Comparison of ENCODE assay signal across 2 cellular contexts in the genomic region with DNA sequence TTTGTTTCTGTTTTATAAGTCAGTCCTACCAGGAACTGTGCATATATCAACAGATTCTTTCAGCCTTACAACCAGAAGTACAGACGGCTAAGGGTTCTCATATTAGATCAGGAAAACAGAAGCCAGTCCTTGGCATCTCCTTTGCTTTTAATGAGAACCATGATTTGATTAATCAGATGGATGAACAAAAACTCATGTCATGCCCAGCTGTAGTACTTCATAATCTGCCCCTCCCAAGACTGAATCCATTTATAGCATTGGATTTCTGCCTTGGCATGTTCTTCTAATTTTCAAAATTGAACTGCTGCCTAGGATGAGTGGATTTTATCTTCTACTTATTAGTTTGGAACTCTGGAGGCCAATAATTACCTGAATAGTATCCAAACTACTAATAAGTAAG.
A peak's percentile ranks its signal among the peaks of the same experiment; 100 is the strongest.
TF ChIP-seq lines count a peak whose summit lies in the region.

No MANE protein-coding gene starts in this region.

TF ChIP-seq in SK-N-SH treated with all-trans-retinoic acid at 6 μM for 48 hours, 23 proteins besides CTCF, POLR2A, EP300 and RAD21 (continued from another document):
- TF ChIP-seq, protein P1, sequence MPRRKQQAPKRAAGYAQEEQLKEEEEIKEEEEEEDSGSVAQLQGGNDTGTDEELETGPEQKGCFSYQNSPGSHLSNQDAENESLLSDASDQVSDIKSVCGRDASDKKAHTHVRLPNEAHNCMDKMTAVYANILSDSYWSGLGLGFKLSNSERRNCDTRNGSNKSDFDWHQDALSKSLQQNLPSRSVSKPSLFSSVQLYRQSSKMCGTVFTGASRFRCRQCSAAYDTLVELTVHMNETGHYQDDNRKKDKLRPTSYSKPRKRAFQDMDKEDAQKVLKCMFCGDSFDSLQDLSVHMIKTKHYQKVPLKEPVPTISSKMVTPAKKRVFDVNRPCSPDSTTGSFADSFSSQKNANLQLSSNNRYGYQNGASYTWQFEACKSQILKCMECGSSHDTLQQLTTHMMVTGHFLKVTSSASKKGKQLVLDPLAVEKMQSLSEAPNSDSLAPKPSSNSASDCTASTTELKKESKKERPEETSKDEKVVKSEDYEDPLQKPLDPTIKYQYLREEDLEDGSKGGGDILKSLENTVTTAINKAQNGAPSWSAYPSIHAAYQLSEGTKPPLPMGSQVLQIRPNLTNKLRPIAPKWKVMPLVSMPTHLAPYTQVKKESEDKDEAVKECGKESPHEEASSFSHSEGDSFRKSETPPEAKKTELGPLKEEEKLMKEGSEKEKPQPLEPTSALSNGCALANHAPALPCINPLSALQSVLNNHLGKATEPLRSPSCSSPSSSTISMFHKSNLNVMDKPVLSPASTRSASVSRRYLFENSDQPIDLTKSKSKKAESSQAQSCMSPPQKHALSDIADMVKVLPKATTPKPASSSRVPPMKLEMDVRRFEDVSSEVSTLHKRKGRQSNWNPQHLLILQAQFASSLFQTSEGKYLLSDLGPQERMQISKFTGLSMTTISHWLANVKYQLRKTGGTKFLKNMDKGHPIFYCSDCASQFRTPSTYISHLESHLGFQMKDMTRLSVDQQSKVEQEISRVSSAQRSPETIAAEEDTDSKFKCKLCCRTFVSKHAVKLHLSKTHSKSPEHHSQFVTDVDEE (CRISPR knock-in tag; IDR thresholded peaks at IDR 0.05), result no peak
- TF ChIP-seq ZNF565 (CRISPR knock-in tag; conservative IDR thresholded peaks at IDR 0.05; ENCODE audit: low read depth) (no peak), ISL1 (CRISPR knock-in tag; IDR thresholded peaks at IDR 0.05) (peak; percentile 66)
TF ChIP-seq in SK-N-SH treated with all-trans-retinoic acid at 6 μM for 48 hours: peak in this region for 2.

TF ChIP-seq in SK-N-SH, 30 proteins besides CTCF, POLR2A, EP300 and RAD21 (continued from another document):
- TF ChIP-seq, protein P2, sequence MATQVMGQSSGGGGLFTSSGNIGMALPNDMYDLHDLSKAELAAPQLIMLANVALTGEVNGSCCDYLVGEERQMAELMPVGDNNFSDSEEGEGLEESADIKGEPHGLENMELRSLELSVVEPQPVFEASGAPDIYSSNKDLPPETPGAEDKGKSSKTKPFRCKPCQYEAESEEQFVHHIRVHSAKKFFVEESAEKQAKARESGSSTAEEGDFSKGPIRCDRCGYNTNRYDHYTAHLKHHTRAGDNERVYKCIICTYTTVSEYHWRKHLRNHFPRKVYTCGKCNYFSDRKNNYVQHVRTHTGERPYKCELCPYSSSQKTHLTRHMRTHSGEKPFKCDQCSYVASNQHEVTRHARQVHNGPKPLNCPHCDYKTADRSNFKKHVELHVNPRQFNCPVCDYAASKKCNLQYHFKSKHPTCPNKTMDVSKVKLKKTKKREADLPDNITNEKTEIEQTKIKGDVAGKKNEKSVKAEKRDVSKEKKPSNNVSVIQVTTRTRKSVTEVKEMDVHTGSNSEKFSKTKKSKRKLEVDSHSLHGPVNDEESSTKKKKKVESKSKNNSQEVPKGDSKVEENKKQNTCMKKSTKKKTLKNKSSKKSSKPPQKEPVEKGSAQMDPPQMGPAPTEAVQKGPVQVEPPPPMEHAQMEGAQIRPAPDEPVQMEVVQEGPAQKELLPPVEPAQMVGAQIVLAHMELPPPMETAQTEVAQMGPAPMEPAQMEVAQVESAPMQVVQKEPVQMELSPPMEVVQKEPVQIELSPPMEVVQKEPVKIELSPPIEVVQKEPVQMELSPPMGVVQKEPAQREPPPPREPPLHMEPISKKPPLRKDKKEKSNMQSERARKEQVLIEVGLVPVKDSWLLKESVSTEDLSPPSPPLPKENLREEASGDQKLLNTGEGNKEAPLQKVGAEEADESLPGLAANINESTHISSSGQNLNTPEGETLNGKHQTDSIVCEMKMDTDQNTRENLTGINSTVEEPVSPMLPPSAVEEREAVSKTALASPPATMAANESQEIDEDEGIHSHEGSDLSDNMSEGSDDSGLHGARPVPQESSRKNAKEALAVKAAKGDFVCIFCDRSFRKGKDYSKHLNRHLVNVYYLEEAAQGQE (IDR thresholded peaks at IDR 0.05; ENCODE audit: low read depth, low read length), result no peak
